ENCODE assay signal across 1 cellular context in the genomic region with DNA sequence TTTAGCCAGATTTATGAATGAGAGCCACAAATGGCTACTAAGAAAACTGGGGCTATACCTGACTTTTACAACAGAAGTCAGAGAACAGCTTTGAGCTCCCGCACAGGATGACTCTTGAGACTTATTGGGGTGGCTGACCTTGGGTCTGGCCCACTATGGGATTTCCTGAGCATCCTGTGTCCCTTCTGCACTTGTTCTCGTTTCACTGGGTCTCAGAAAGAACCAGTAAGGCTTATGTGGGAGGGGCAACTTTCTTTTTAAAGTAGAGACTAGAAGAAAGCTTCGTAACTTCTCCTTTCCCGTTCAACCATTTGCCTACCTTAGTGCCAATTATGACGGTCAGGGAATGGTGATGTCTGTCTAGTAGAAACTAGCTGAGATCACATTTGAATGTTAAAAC.
TF ChIP-seq lines count a peak whose summit lies in the region.

No MANE protein-coding gene starts in this region.

TF ChIP-seq in HepG2, 621 proteins besides CTCF, POLR2A, EP300 and RAD21 (continued from another document):
- TF ChIP-seq MYC (CRISPR knock-in tag; IDR thresholded peaks at IDR 0.05; ENCODE audit: borderline replicate concordance) (no peak), PCBP2 (optimal IDR thresholded peaks at IDR 0.05; ENCODE audit: low read depth, low read length, poor library complexity, severe bottlenecking) (no peak), U2AF2 (IDR thresholded peaks at IDR 0.05; ENCODE audit: low read depth, low read length) (no peak), HDAC1 (CRISPR knock-in tag; IDR thresholded peaks at IDR 0.05) (no peak), ZNF644 (CRISPR knock-in tag; IDR thresholded peaks at IDR 0.05; ENCODE audit: low read depth) (no peak), SMAD3 (CRISPR knock-in tag; IDR thresholded peaks at IDR 0.05) (no peak), KLF13 (CRISPR knock-in tag; IDR thresholded peaks at IDR 0.05) (no peak), HNRNPLL (IDR thresholded peaks at IDR 0.05; ENCODE audit: low read depth, low read length, poor library complexity, severe bottlenecking) (no peak), ZNF510 (CRISPR knock-in tag; IDR thresholded peaks at IDR 0.05; ENCODE audit: low read depth) (no peak), NFKBIZ (CRISPR knock-in tag; IDR thresholded peaks at IDR 0.05) (no peak), ZNF773 (CRISPR knock-in tag; IDR thresholded peaks at IDR 0.05; ENCODE audit: borderline replicate concordance) (no peak), ZNF101 (CRISPR knock-in tag; IDR thresholded peaks at IDR 0.05; ENCODE audit: borderline replicate concordance, low read depth) (no peak), ELF1 (CRISPR knock-in tag; IDR thresholded peaks at IDR 0.05) (no peak), MTA3 (CRISPR knock-in tag; IDR thresholded peaks at IDR 0.05) (no peak)
- TF ChIP-seq, protein P1, sequence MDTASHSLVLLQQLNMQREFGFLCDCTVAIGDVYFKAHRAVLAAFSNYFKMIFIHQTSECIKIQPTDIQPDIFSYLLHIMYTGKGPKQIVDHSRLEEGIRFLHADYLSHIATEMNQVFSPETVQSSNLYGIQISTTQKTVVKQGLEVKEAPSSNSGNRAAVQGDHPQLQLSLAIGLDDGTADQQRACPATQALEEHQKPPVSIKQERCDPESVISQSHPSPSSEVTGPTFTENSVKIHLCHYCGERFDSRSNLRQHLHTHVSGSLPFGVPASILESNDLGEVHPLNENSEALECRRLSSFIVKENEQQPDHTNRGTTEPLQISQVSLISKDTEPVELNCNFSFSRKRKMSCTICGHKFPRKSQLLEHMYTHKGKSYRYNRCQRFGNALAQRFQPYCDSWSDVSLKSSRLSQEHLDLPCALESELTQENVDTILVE (CRISPR knock-in tag; IDR thresholded peaks at IDR 0.05), result no peak
